8 cellular contexts compared by ENCODE assay signal in the genomic region with DNA sequence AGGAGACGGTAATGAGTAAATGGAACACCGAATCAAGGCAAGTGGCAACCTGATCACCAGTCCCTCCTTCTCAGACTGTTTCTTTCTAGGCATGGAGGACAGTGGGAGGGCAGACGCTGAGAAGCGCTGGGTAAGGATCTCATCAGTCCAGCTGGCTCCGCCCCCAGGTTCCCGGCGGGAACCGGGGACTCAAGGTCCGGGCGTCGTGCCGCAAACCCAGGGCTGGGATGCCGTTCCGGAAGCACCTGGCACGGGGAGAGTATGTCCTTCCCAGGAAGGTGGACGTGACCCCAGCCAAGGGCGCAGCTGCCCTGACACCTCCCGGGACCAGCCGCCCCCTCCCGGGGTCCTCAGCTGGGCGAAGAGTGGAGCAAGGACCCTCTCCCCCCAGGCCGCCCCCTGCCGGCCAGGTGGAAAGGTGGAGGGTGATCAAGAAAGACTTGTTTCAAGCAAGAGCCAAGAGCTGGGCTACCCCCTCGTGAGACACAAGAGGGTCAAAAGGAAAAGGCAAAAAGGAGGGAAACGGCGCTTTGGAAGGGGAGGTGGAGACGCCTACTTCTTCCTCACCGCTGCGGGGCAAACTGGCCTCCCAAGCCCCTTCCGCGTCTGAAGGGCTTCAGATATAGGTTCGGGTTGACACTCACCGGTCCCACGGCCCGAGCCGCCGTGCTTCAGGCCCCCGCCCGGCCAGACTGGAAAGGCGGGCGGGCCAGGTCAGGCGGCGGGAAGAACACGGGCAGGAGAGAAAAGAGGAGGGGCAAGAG. TPM values are rescaled to one million over a fixed set of nuclear protein-coding genes. Genes with fewer than 3 reads are reported as not detected.
A peak's percentile ranks its signal among the peaks of the same experiment; 100 is the strongest.
DNase-seq lines count a peak whose midpoint lies in the region; ATAC-seq and TF ChIP-seq lines count a peak whose summit lies in the region.

A gene with protein sequence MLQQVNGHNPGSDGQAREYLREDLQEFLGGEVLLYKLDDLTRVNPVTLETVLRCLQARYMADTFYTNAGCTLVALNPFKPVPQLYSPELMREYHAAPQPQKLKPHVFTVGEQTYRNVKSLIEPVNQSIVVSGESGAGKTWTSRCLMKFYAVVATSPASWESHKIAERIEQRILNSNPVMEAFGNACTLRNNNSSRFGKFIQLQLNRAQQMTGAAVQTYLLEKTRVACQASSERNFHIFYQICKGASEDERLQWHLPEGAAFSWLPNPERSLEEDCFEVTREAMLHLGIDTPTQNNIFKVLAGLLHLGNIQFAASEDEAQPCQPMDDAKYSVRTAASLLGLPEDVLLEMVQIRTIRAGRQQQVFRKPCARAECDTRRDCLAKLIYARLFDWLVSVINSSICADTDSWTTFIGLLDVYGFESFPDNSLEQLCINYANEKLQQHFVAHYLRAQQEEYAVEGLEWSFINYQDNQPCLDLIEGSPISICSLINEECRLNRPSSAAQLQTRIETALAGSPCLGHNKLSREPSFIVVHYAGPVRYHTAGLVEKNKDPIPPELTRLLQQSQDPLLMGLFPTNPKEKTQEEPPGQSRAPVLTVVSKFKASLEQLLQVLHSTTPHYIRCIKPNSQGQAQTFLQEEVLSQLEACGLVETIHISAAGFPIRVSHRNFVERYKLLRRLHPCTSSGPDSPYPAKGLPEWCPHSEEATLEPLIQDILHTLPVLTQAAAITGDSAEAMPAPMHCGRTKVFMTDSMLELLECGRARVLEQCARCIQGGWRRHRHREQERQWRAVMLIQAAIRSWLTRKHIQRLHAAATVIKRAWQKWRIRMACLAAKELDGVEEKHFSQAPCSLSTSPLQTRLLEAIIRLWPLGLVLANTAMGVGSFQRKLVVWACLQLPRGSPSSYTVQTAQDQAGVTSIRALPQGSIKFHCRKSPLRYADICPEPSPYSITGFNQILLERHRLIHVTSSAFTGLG (minus strand): TSS at position 752 of the 764 bp plus-strand sequence. CDS start 2,330 bp downstream, outside the sequence.

- DNase-seq in GM12864 (ENCODE audit: low read depth), result no peak
- peak; percentile 78 for DNase-seq in NCI-H1436 (lab: John Stamatoyannopoulos, UW)
- peak in 4 of 5 experiments; percentile 30 to 61 (median 34) for DNase-seq in T-helper 2 cell
- peak; percentile 78 for DNase-seq in astrocyte of the hippocampus (ENCODE audit: low read depth, low spot score)
- DNase-seq in hepatocyte (ENCODE audit: low spot score), result peak; percentile 89
- peak; percentile 32 to 75 for DNase-seq in gastrocnemius medialis
- no peak for DNase-seq in GOT3 (lab: John Stamatoyannopoulos, UW)

- TF ChIP-seq POLR2A in gastrocnemius medialis (IDR thresholded peaks at IDR 0.05), result no peak

- intact Hi-C loops in gastrocnemius medialis (cut with DNase I; ENCODE audit: low total_unique reads), result loop anchor here (1.0 to 10.0 kb wide), 3 partner anchors 48 to 1389 kb away; a partner anchor contains a TSS

- H3K4me1 ChIP-seq in hepatocyte (ENCODE audit: insufficient read depth) (peaks cover 11% of the 10 kb centered on the region), gastrocnemius medialis (peaks cover 11 to 19% of the 10 kb centered on the region in 2 donors)

- H3K27ac ChIP-seq in hepatocyte, result peak within 1 kb of the TSS; percentile 98
- peak within 1 kb of the TSS; percentile 91 to 100 (median 99) for H3K27ac ChIP-seq in gastrocnemius medialis

- H4K20me1 ChIP-seq in hepatocyte (ENCODE audit: insufficient read depth, poor library complexity, severe bottlenecking), result no peaks in the 10 kb centered on the region

- H3K4me2 ChIP-seq in hepatocyte, result peak within 1 kb of the TSS; percentile 92

- WGBS in hepatocyte (ENCODE audit: low lambda C conversion rate, missing lambda C conversion rate), result 3% methylated on average over 38 of the region's 44 CpGs

- H3K27me3 ChIP-seq in hepatocyte (no peaks in the 10 kb centered on the region), gastrocnemius medialis (no peaks in the 10 kb centered on the region)

- peak within 1 kb of the TSS; percentile 74 for H2AFZ ChIP-seq in hepatocyte

- H3K36me3 ChIP-seq in hepatocyte (replicated peaks; ENCODE audit: insufficient read depth, low read depth) (no peaks in the 10 kb centered on the region), gastrocnemius medialis (peaks cover 0 to 45% of the 10 kb centered on the region in 2 donors)

- peak; percentile 80 for TF ChIP-seq CTCF in GM12864 (IDR thresholded peaks at IDR 0.05; ENCODE audit: low read depth, low read length, missing control alignments)
- peak; percentile 60 for TF ChIP-seq CTCF in hepatocyte (IDR thresholded peaks at IDR 0.05; ENCODE audit: poor library complexity)
- TF ChIP-seq CTCF in gastrocnemius medialis (IDR thresholded peaks at IDR 0.05 in 4 of 5, conservative IDR thresholded peaks at IDR 0.05 in 1 of 5), result peak; percentile 26 to 63 (median 61)

- H3K9me3 ChIP-seq in hepatocyte (ENCODE audit: low read depth) (no peaks in the 10 kb centered on the region), gastrocnemius medialis (no peaks in the 10 kb centered on the region)

- H3K79me2 ChIP-seq in hepatocyte, result peaks cover 20% of the 10 kb centered on the region

- H3K4me3 ChIP-seq in GM12864 (ENCODE audit: low read depth, low read length) (peak within 1 kb of the TSS; percentile 56), hepatocyte (peak within 1 kb of the TSS; percentile 51), gastrocnemius medialis (peak within 1 kb of the TSS; percentile 70 to 98 (median 92))

- ATAC-seq in HG02610 (IDR thresholded peaks at IDR 0.05; ENCODE audit: unreplicated experiment) (peak; percentile 21), gastrocnemius medialis (peak; percentile 18 to 42)

- no peaks in the 10 kb centered on the region for H3K9me2 ChIP-seq in hepatocyte (replicated peaks; ENCODE audit: insufficient read depth)

- in situ Hi-C loops in gastrocnemius medialis (cut with MboI; ENCODE audit: low sequenced_read_pairs in 4 of 4), result loop anchor here in 1 of 4 donors (10.0 to 25.0 kb wide), 3 partner anchors 61 to 1078 kb away; a partner anchor contains a TSS

RNA-seq across cellular contexts. Expression of the gene that starts here (rescaled TPM):
- total RNA-seq in hepatocyte, result 29.8 and 32.1 TPM in 2 replicates
- polyA plus RNA-seq in hepatocyte, result 19.7 and 24.5 TPM in 2 replicates
- 10 to 100 TPM in 3 of 4 donors, 1 to 10 TPM in 1; 7.5 to 16.8 (median 13.2) TPM for total RNA-seq in gastrocnemius medialis

Comparison
In these comparisons a context has a peak if more than half of its experiments do, and no peak if none do; other contexts are left out.
1. DNase-seq: peak in NCI-H1436 (single experiment), T-helper 2 cell (4 of 5), astrocyte of the hippocampus (single experiment), hepatocyte (single experiment) and gastrocnemius medialis (2 of 2); none in GM12864 (single experiment) and GOT3 (single experiment).
2. Peak in every context shown above with its lines, with median percentiles within 50 percentile points of each other: H3K4me3 ChIP-seq and CTCF ChIP-seq.